19 cellular contexts compared by ENCODE assay signal in the genomic region with DNA sequence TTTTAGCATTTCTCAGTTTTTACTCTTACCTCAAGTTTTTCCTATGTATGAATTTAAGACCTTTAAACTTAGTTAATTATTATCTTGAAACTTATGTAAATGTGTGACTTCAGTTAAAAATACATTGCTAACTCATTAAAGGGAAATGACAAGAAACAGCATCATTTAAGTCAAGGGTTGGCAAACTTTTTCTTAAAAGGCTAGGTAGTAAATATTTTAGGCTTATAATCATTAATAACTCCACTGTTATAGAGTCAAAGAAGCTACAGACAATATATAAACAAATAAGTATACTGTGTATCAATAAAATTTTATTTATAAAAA.
A peak's percentile ranks its signal among the peaks of the same experiment; 100 is the strongest.
DNase-seq lines count a peak whose midpoint lies in the region; ATAC-seq, FAIRE-seq and TF ChIP-seq lines count a peak whose summit lies in the region.
"Had no signal": no experiment of that assay in that cellular context is flagged by ENCODE, and none has a peak within 500 bp of the region (broad histone marks: within the 10 kb centered on the region; RNA-seq: fewer than 3 reads in every experiment).

No MANE protein-coding gene starts in this region.

- peak overlapping the region; percentile 51; the same call in 1 of the 2 replicates for H3K4me3 ChIP-seq in PC-3 (ENCODE audit: low read length)
- H3K4me3 ChIP-seq in skeletal muscle satellite cell (ENCODE audit: low read length) = no peak overlapping the region
- H3K4me3 ChIP-seq: MG63, Peyer's patch had no signal

- H3K4me1 ChIP-seq in PC-3 (ENCODE audit: insufficient read depth, low read length) (peaks cover 55% of the 10 kb centered on the region), skeletal muscle satellite cell (ENCODE audit: control insufficient read depth, insufficient read depth, low read length) (peaks cover 46% of the 10 kb centered on the region)
- H3K4me1 ChIP-seq: Peyer's patch had no signal

- peaks cover 14% of the 10 kb centered on the region for H3K9me3 Mint-ChIP-seq in T-helper 2 cell treated with Interferon-gamma antibody and Interleukin-4, amounts not matched to agents 5 μg/mL and 100 μg/mL, for 36 hours

- H3F3A ChIP-seq in PC-3 (ENCODE audit: low read length, unreplicated experiment) = peaks cover 32% of the 10 kb centered on the region

- CTCF ChIA-PET in PC-3 (lab: Charles Lee) = no interaction called here

- no peak overlapping the region for H3K27ac Mint-ChIP-seq in T-helper 2 cell treated with Interferon-gamma antibody and Interleukin-4, amounts not matched to agents 5 μg/mL and 100 μg/mL, for 36 hours

- no TSS peak for BruUV-seq in PC-3 (replicated peaks; lab: Mats Ljungman, UMichigan)

- no peaks in the 10 kb centered on the region for H3K9me2 ChIP-seq in PC-3 (replicated peaks; ENCODE audit: low read length)

- H3K4me1 Mint-ChIP-seq in T-helper 2 cell treated with Interferon-gamma antibody and Interleukin-4, amounts not matched to agents 5 μg/mL and 100 μg/mL, for 36 hours (ENCODE audit: low read depth) = peaks cover 2% of the 10 kb centered on the region

- intact Hi-C loops in PC-3 (cut with micrococcal nuclease) = loop anchor here (5.0 kb wide), 3 partner anchors 101 to 336 kb away; no protein-coding TSS in a partner anchor

- H3K4me3 Mint-ChIP-seq in T-helper 2 cell treated with Interferon-gamma antibody and Interleukin-4, amounts not matched to agents 5 μg/mL and 100 μg/mL, for 36 hours = no peak overlapping the region

- ATAC-seq in GM18907 (IDR thresholded peaks at IDR 0.05; ENCODE audit: unreplicated experiment) = peak; percentile 46
- ATAC-seq in PC-3 = no peak
- ATAC-seq in HG03280 (IDR thresholded peaks at IDR 0.05; ENCODE audit: unreplicated experiment) = no peak

- H3K9ac ChIP-seq in PC-3 (ENCODE audit: low read length) (peak overlapping the region; percentile 59), skeletal muscle satellite cell (ENCODE audit: low read depth, low read length) (no peak overlapping the region)

- peaks cover 3% of the 10 kb centered on the region for H3K27me3 Mint-ChIP-seq in T-helper 2 cell treated with Interferon-gamma antibody and Interleukin-4, amounts not matched to agents 5 μg/mL and 100 μg/mL, for 36 hours (ENCODE audit: low read depth)

- H3K79me2 ChIP-seq in PC-3 (ENCODE audit: low read length) = no peaks in the 10 kb centered on the region

- H4K20me1 ChIP-seq in PC-3 (ENCODE audit: low read length) = no peaks in the 10 kb centered on the region

- peak overlapping the region; percentile 78 for H3K4me2 ChIP-seq in PC-3 (ENCODE audit: low read length)
- peak overlapping the region; percentile 68 for H3K4me2 ChIP-seq in skeletal muscle satellite cell (ENCODE audit: low read length)

- no peaks in the 10 kb centered on the region for H3K27me3 ChIP-seq in PC-3 (ENCODE audit: low read length)
- H3K27me3 ChIP-seq in skeletal muscle satellite cell (ENCODE audit: control insufficient read depth, insufficient read depth, low read length) = no peaks in the 10 kb centered on the region
- H3K27me3 ChIP-seq: MG63, Peyer's patch had no signal

- H2AFZ ChIP-seq in PC-3 (ENCODE audit: low read length) = no peak overlapping the region

- no peak for TF ChIP-seq CTCF in PC-3 (conservative IDR thresholded peaks at IDR 0.05; ENCODE audit: low read depth, low read length)

- H3K27ac ChIP-seq in PC-3 (ENCODE audit: low read length) = peak overlapping the region; percentile 99
- H3K27ac ChIP-seq in epithelial cell of prostate = peak overlapping the region; percentile 58
- H3K27ac ChIP-seq: C4-2B, Peyer's patch had no signal

- H3K36me3 ChIP-seq in PC-3 (ENCODE audit: low read depth, low read length) (peaks cover 8% of the 10 kb centered on the region; the same call in 1 of the 2 replicates), skeletal muscle satellite cell (ENCODE audit: insufficient read depth, low read length) (no peaks in the 10 kb centered on the region)
- H3K36me3 ChIP-seq: MG63, Peyer's patch had no signal

- H3K9me3 ChIP-seq in PC-3 (ENCODE audit: low read length) = no peaks in the 10 kb centered on the region
- no peaks in the 10 kb centered on the region for H3K9me3 ChIP-seq in skeletal muscle satellite cell (replicated peaks; ENCODE audit: low read length)
- H3K9me3 ChIP-seq: Peyer's patch had no signal

- no peaks in the 10 kb centered on the region for H3K36me3 Mint-ChIP-seq in T-helper 2 cell treated with Interferon-gamma antibody and Interleukin-4, amounts not matched to agents 5 μg/mL and 100 μg/mL, for 36 hours (ENCODE audit: low read depth)

- POLR2A ChIA-PET in PC-3 (lab: Charles Lee; ENCODE audit: unreplicated experiment) = no interaction called here

- DNase-seq in PC-3 = no peak
- DNase-seq in epithelial cell of prostate (ENCODE audit: low read depth, low spot score) = no peak
- no peak for DNase-seq in T-helper 2 cell treated with Interferon-gamma antibody and Interleukin-4, amounts not matched to agents 5 μg/mL and 100 μg/mL, for 36 hours (ENCODE audit: low spot score)
- no peak for DNase-seq in HTR-8/SVneo (ENCODE audit: insufficient read length, low spot score)
- DNase-seq: AML-193, DMS 273 treated with DMSO at 0.1 percent for 48 hours, MG63, NCI-H1092, NCI-H1436 treated with DMSO at 0.1 percent for 48 hours, NCI-H2029 treated with DMSO at 0.1 percent for 48 hours, NCI-H2171, NCI-H526, Peyer's patch, Right ventricle myocardium superior had no signal

- no peak for FAIRE-seq in HTR-8/SVneo (lab: Jason Lieb, UNC)
- FAIRE-seq: G401.6 had no signal
